9 cellular contexts compared by ENCODE assay signal in genomic region chr10:92573091-92573797, GRCh38. TPM values are rescaled to one million over a fixed set of nuclear protein-coding genes. Genes with fewer than 3 reads are reported as not detected.
A peak's percentile ranks its signal among the peaks of the same experiment; 100 is the strongest.
DNase-seq lines count a peak whose midpoint lies in the region; ATAC-seq, FAIRE-seq and TF ChIP-seq lines count a peak whose summit lies in the region.
"Had no signal": no experiment of that assay in that cellular context is flagged by ENCODE, and none has a peak within 500 bp of the region (broad histone marks: within the 10 kb centered on the region; RNA-seq: fewer than 3 reads in every experiment).

No MANE protein-coding gene starts in this region.

- peak overlapping the region; percentile 66 for H3K4me3 ChIP-seq in bronchial epithelial cell (ENCODE audit: low read depth, low read length)
- H3K4me3 ChIP-seq in spleen: peak overlapping the region; percentile 78 to 98 (median 88)

- no peaks in the 10 kb centered on the region for H3K9me3 Mint-ChIP-seq in T-helper 2 cell treated with Interferon-gamma antibody and Interleukin-4, amounts not matched to agents 5 μg/mL and 100 μg/mL, for 36 hours

- H3K27me3 ChIP-seq in bronchial epithelial cell (ENCODE audit: control insufficient read depth, insufficient read depth, low read length) (no peaks in the 10 kb centered on the region), spleen (replicated peaks in 1 of 7) (no peaks in the 10 kb centered on the region)

- H3K27ac ChIP-seq in spleen: peak overlapping the region; percentile 82 to 95 (median 92)

- peak; percentile 22 for ATAC-seq in HG03520 (IDR thresholded peaks at IDR 0.05; ENCODE audit: unreplicated experiment)

- H3K36me3 ChIP-seq in bronchial epithelial cell (ENCODE audit: control insufficient read depth, insufficient read depth, low read length) (no peaks in the 10 kb centered on the region), spleen (peaks cover 0 to 9% (median 0%) of the 10 kb centered on the region in 6 donors)

- H3K36me3 Mint-ChIP-seq in T-helper 2 cell treated with Interferon-gamma antibody and Interleukin-4, amounts not matched to agents 5 μg/mL and 100 μg/mL, for 36 hours (ENCODE audit: low read depth): peaks cover 12% of the 10 kb centered on the region

- H3K27ac Mint-ChIP-seq in T-helper 2 cell treated with Interferon-gamma antibody and Interleukin-4, amounts not matched to agents 5 μg/mL and 100 μg/mL, for 36 hours: peak overlapping the region; percentile 56

- H3K9me3 ChIP-seq in spleen: no peaks in the 10 kb centered on the region

- peaks cover 17 to 76% (median 35%) of the 10 kb centered on the region in 6 donors for H3K4me1 ChIP-seq in spleen

- TF ChIP-seq CTCF in bronchial epithelial cell (IDR thresholded peaks at IDR 0.05; ENCODE audit: insufficient read depth, low read length, severe bottlenecking) (no peak), spleen (IDR thresholded peaks at IDR 0.05 in 8 of 11, conservative IDR thresholded peaks at IDR 0.05 in 3 of 11) (peak in 4 of 11 experiments; percentile 4 to 18 (median 11))

- intact Hi-C loops in spleen (cut with DNase I; ENCODE audit: low total_unique reads): loop anchor here (5.0 kb wide), 1 partner anchor 56 kb away; no protein-coding TSS in a partner anchor

- H3K27me3 Mint-ChIP-seq in T-helper 2 cell treated with Interferon-gamma antibody and Interleukin-4, amounts not matched to agents 5 μg/mL and 100 μg/mL, for 36 hours (ENCODE audit: low read depth): peaks cover 3% of the 10 kb centered on the region

- no peak for TF ChIP-seq POLR2A in spleen (IDR thresholded peaks at IDR 0.05)

- no peak for FAIRE-seq in bronchial epithelial cell (lab: Jason Lieb, UNC)
- FAIRE-seq: islet of Langerhans had no signal

- H3K4me3 Mint-ChIP-seq in T-helper 2 cell treated with Interferon-gamma antibody and Interleukin-4, amounts not matched to agents 5 μg/mL and 100 μg/mL, for 36 hours: peak overlapping the region; percentile 88

- WGBS in spleen, 5 donors: 2 to 3% (median 2%) methylated on average over 23 to 56 of the region's 56 CpGs

- peaks cover 22% of the 10 kb centered on the region for H3K4me1 Mint-ChIP-seq in T-helper 2 cell treated with Interferon-gamma antibody and Interleukin-4, amounts not matched to agents 5 μg/mL and 100 μg/mL, for 36 hours (ENCODE audit: low read depth)

- peak; percentile 6 for DNase-seq in DMS79 treated with DMSO at 0.1 percent for 48 hours (lab: John Stamatoyannopoulos, UW)
- DNase-seq in DMS79 (lab: John Stamatoyannopoulos, UW): no peak
- no peak for DNase-seq in T-helper 2 cell treated with Interferon-gamma antibody and Interleukin-4, amounts not matched to agents 5 μg/mL and 100 μg/mL, for 36 hours (ENCODE audit: low spot score)
- peak; percentile 37 for DNase-seq in bronchial epithelial cell (ENCODE audit: low read depth)
- DNase-seq in islet precursor cell: peak; percentile 68
- peak; percentile 80 for DNase-seq in spleen
- no peak for DNase-seq in NCI-H1105 treated with DMSO at 0.1 percent for 48 hours (lab: John Stamatoyannopoulos, UW)

RNA-seq across cellular contexts. Expression of gene IDE, which starts 0.6 kb away (rescaled TPM):
- total RNA-seq in bronchial epithelial cell: 15.3 and 23.3 TPM in 2 replicates
- 10 to 100 TPM; 22.4 to 35.2 (median 31.9) TPM for total RNA-seq in spleen
- polyA plus RNA-seq in spleen: 1 to 10 TPM; 4.4 to 7.7 (median 5.9) TPM

RNA-seq across cellular contexts. Expression of gene KIF11, which starts 19.7 kb away (rescaled TPM):
- total RNA-seq in bronchial epithelial cell (1.1 and 1.3 TPM in 2 replicates), spleen (1 to 10 TPM; 1.8 to 7.3 (median 5.1) TPM)
- polyA plus RNA-seq in spleen: 1 to 10 TPM in 2 of 3 donors, under 1 TPM in 1; 0.93 to 4.7 (median 2.7) TPM

Comparison
In these comparisons a context has a peak if more than half of its experiments do, and no peak if none do; other contexts are left out.
1. DNase-seq: peak in DMS79 treated with DMSO at 0.1 percent for 48 hours (single experiment), bronchial epithelial cell (single experiment), islet precursor cell (single experiment) and spleen (single experiment); none in DMS79 (single experiment), T-helper 2 cell treated with Interferon-gamma antibody and Interleukin-4, amounts not matched to agents 5 μg/mL and 100 μg/mL, for 36 hours (single experiment) and NCI-H1105 treated with DMSO at 0.1 percent for 48 hours (single experiment).